In the genomic region with DNA sequence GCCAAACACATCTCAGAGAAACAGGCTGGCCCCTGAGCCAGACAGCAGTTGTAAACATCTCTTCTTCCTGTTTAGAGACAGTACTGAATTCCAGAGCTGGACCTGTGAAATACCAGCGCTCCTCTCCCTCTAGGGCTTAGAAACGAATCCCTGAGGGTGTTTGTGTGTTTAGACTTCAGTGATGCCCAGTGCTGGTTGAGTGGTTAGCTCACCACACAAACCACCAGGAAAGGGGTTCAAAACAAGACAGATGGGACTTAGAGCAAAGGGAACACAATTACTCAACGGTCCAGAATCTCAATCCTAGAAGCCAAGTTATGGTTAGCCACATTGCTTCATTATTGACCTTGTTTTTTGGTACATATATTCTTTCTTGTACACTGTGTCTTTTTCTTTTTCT, we compare ENCODE assay signal across 9 cellular contexts.
DNase-seq lines count a peak whose midpoint lies in the region; ATAC-seq and TF ChIP-seq lines count a peak whose summit lies in the region.
"Had no signal": no experiment of that assay in that cellular context is flagged by ENCODE, and none has a peak within 500 bp of the region (broad histone marks: within the 10 kb centered on the region; RNA-seq: fewer than 3 reads in every experiment).

No MANE protein-coding gene starts in this region.

- WGBS in heart left ventricle, 4 donors, result 27 to 45% (median 31%) methylated on average over 3 of the region's 3 CpGs
- WGBS in mammary epithelial cell (ENCODE audit: low coverage, missing lambda C conversion rate), result 69% methylated on average over 3 of the region's 3 CpGs
- WGBS in H9 (ENCODE audit: extremely low coverage, insufficient read length, low lambda C conversion rate), result no CpG with 5 or more reads among the region's 3 CpGs

- no peak for TF ChIP-seq POLR2A in heart left ventricle (IDR thresholded peaks at IDR 0.05)

- no peaks in the 10 kb centered on the region for H3K36me3 Mint-ChIP-seq in H9 (ENCODE audit: insufficient read depth in 1 of 3, low read depth in 3 of 3)
- H3K36me3 Mint-ChIP-seq: activated naive CD8-positive, alpha-beta T cell had no signal

- dilution Hi-C loops in mammary epithelial cell (cut with HindIII; ENCODE audit: low sequenced_read_pairs), result loop anchor here (5.0 kb wide), 1 partner anchor 57 kb away; no protein-coding TSS in a partner anchor

- no peak overlapping the region for H3K14ac ChIP-seq in H9 (ENCODE audit: insufficient read depth, low read length)

- no peak overlapping the region for H4K91ac ChIP-seq in H9 (ENCODE audit: insufficient read length, low read depth, low read length)

- no peaks in the 10 kb centered on the region for H3K79me1 ChIP-seq in H9 (ENCODE audit: insufficient read depth, low read depth, low read length, poor library complexity, severe bottlenecking)

- no peaks in the 10 kb centered on the region for H3K23me2 ChIP-seq in H9 (ENCODE audit: insufficient read length, low read depth, low read length, poor library complexity, severe bottlenecking)

- peak overlapping the region in 10 of 12 donors; percentile 6 to 66 (median 48) for H3K27ac ChIP-seq in heart left ventricle
- no peak overlapping the region for H3K27ac ChIP-seq in mammary epithelial cell (ENCODE audit: insufficient read depth, low read depth, low read length)
- peak overlapping the region; percentile 38 for H3K27ac ChIP-seq in osteoblast (ENCODE audit: low read depth, low read length)
- H3K27ac ChIP-seq in H9 (ENCODE audit: insufficient read length, low read depth, low read length), result no peak overlapping the region

- no peak overlapping the region for H3K4me3 ChIP-seq in heart left ventricle
- H3K4me3 ChIP-seq in mammary epithelial cell (replicated peaks in 1 of 3; ENCODE audit: insufficient read depth in 1 of 3, low read depth in 2 of 3, low read length in 3 of 3), result no peak overlapping the region
- H3K4me3 ChIP-seq in osteoblast (ENCODE audit: insufficient read depth, low read length), result no peak overlapping the region

- BruUV-seq in mammary epithelial cell (replicated peaks; lab: Mats Ljungman, UMichigan), result no TSS peak

- ATAC-seq in heart left ventricle (no peak), left ventricle myocardium superior (no peak), HG03565 (IDR thresholded peaks at IDR 0.05; ENCODE audit: unreplicated experiment) (peak; percentile 37), left colon (no peak)

- no peak overlapping the region for H2BK15ac ChIP-seq in H9 (ENCODE audit: low read depth, low read length)

- H3K36me3 ChIP-seq in heart left ventricle, result no peaks in the 10 kb centered on the region
- no peaks in the 10 kb centered on the region for H3K36me3 ChIP-seq in mammary epithelial cell (ENCODE audit: insufficient read depth, low read length)
- H3K36me3 ChIP-seq in osteoblast (ENCODE audit: insufficient read depth, low read length), result no peaks in the 10 kb centered on the region

- H3K4me1 ChIP-seq in heart left ventricle (peaks cover 0 to 51% (median 33%) of the 10 kb centered on the region in 12 donors), mammary epithelial cell (ENCODE audit: insufficient read depth, low read length) (peaks cover 33% of the 10 kb centered on the region), osteoblast (ENCODE audit: insufficient read depth, low read length) (peaks cover 75% of the 10 kb centered on the region), H9 (ENCODE audit: insufficient read depth, low read length) (peaks cover 7% of the 10 kb centered on the region; the same call in 1 of the 2 replicates)

- no peak overlapping the region for H3K23ac ChIP-seq in H9 (ENCODE audit: insufficient read length, low read depth, low read length)

- no peak overlapping the region for H3K4me2 ChIP-seq in mammary epithelial cell (ENCODE audit: insufficient read depth, low read depth, low read length)
- H3K4me2 ChIP-seq in osteoblast (ENCODE audit: insufficient read depth, low read length), result peak overlapping the region; percentile 4
- H3K4me2 ChIP-seq in H9 (ENCODE audit: insufficient read depth, insufficient read length, low read length), result no peak overlapping the region

- H2AFZ ChIP-seq in mammary epithelial cell (ENCODE audit: low read depth, low read length) (peak overlapping the region; percentile 12), osteoblast (ENCODE audit: low read length) (no peak overlapping the region), H9 (ENCODE audit: low read length) (no peak overlapping the region)

- H2BK5ac ChIP-seq in H9 (ENCODE audit: insufficient read length, low read length), result no peak overlapping the region

- no peak overlapping the region for H3T11ph ChIP-seq in H9 (ENCODE audit: low read length)

- H3K4ac ChIP-seq in H9 (ENCODE audit: low read depth, low read length), result no peak overlapping the region

- H2BK120ac ChIP-seq in H9 (ENCODE audit: low read depth, low read length, poor library complexity, severe bottlenecking), result no peak overlapping the region

- intact Hi-C loops in heart left ventricle (cut with DNase I) (loop anchor here in 2 of 10 donors (5.0 kb wide), 2 partner anchors 62 to 72 kb away; no protein-coding TSS in a partner anchor), left ventricle myocardium superior (cut with micrococcal nuclease) (no loop called here), mammary epithelial cell (cut with micrococcal nuclease) (no loop called here), left colon (cut with DNase I, micrococcal nuclease) (no loop called here)

- H3K9ac ChIP-seq in mammary epithelial cell (ENCODE audit: insufficient read depth, low read length) (no peak overlapping the region), H9 (ENCODE audit: extremely low read depth, insufficient read length, low read length) (no peak overlapping the region)

- DNase-seq in heart left ventricle (no peak), left ventricle myocardium superior (no peak), mammary epithelial cell (no peak), osteoblast (ENCODE audit: insufficient read length, low spot score, missing footprints) (peak; percentile 60), left colon (no peak), H9 (no peak), RPMI8226 (no peak)

- no peak overlapping the region for H4K5ac ChIP-seq in H9 (ENCODE audit: insufficient read length, low read depth, low read length)

- H3K27ac Mint-ChIP-seq in H9, result no peak overlapping the region; a peak in 1 of 7 replicates

- H3K18ac ChIP-seq in H9 (ENCODE audit: insufficient read length, low read depth, low read length), result no peak overlapping the region

- no peaks in the 10 kb centered on the region for H3K27me3 Mint-ChIP-seq in H9 (ENCODE audit: low read depth)
- H3K27me3 Mint-ChIP-seq: activated naive CD8-positive, alpha-beta T cell had no signal

- H3K9me3 ChIP-seq in heart left ventricle (no peaks in the 10 kb centered on the region), mammary epithelial cell (replicated peaks; ENCODE audit: insufficient read depth, low read length) (no peaks in the 10 kb centered on the region), osteoblast (ENCODE audit: low read depth, low read length) (no peaks in the 10 kb centered on the region), H9 (ENCODE audit: control insufficient read depth, low read depth, low read length) (no peaks in the 10 kb centered on the region)

- no peak overlapping the region for H2AK5ac ChIP-seq in H9 (ENCODE audit: insufficient read length, low read length)

- H3K9me3 Mint-ChIP-seq in H9, result no peaks in the 10 kb centered on the region

- TF ChIP-seq CTCF in heart left ventricle (IDR thresholded peaks at IDR 0.05), result no peak
- TF ChIP-seq CTCF in mammary epithelial cell (conservative IDR thresholded peaks at IDR 0.05 in 1 of 2, IDR thresholded peaks at IDR 0.05 in 1 of 2; ENCODE audit: extremely low read depth in 1 of 2, insufficient read depth in 1 of 2, low read depth in 1 of 2, low read length in 2 of 2), result no peak
- TF ChIP-seq CTCF in osteoblast (IDR thresholded peaks at IDR 0.05; ENCODE audit: extremely low read depth, low read depth, low read length), result no peak
- no peak for TF ChIP-seq CTCF in H9 (conservative IDR thresholded peaks at IDR 0.05)

- no peak overlapping the region for H2BK12ac ChIP-seq in H9 (ENCODE audit: insufficient read length, low read depth, low read length)

- H2BK20ac ChIP-seq in H9 (ENCODE audit: low read depth, low read length, poor library complexity, severe bottlenecking), result no peak overlapping the region

- CTCF ChIA-PET in mammary epithelial cell (lab: Charles Lee; ENCODE audit: low non-redundant PET), result no interaction called here

- H4K20me1 ChIP-seq in mammary epithelial cell (ENCODE audit: insufficient read depth, low read length), result no peaks in the 10 kb centered on the region
- H4K20me1 ChIP-seq in osteoblast (ENCODE audit: insufficient read depth, low read length), result no peaks in the 10 kb centered on the region
- H4K20me1 ChIP-seq in H9 (ENCODE audit: control insufficient read depth, insufficient read depth, insufficient read length), result no peaks in the 10 kb centered on the region

- H3K27me3 ChIP-seq in heart left ventricle, result no peaks in the 10 kb centered on the region
- H3K27me3 ChIP-seq in mammary epithelial cell (ENCODE audit: insufficient read depth, low read length), result no peaks in the 10 kb centered on the region
- H3K27me3 ChIP-seq in osteoblast (ENCODE audit: insufficient read depth, low read length), result no peaks in the 10 kb centered on the region
- H3K27me3 ChIP-seq in H9 (ENCODE audit: insufficient read depth, low read length), result no peaks in the 10 kb centered on the region

- H3K4me3 Mint-ChIP-seq in H9, result no peak overlapping the region

- H3K4me1 Mint-ChIP-seq in H9, result peaks cover 40 to 46% of the 10 kb centered on the region in 2 experiments

- no peak overlapping the region for H4K8ac ChIP-seq in H9 (replicated peaks; ENCODE audit: insufficient read length, low read depth, low read length)

- H3K79me2 ChIP-seq in mammary epithelial cell (ENCODE audit: insufficient read depth, low read length) (no peaks in the 10 kb centered on the region), osteoblast (ENCODE audit: insufficient read depth, low read length) (no peaks in the 10 kb centered on the region), H9 (ENCODE audit: insufficient read depth, low read length) (no peaks in the 10 kb centered on the region)

- in situ Hi-C loops in mammary epithelial cell (cut with MboI; ENCODE audit: low sequenced_read_pairs in 2 of 2), result no loop called here

- H3K56ac ChIP-seq in H9 (ENCODE audit: insufficient read length, low read depth, low read length), result no peak overlapping the region

Comparison
In these comparisons a context has a peak if more than half of its experiments do, and no peak if none do; other contexts are left out.
1. H3K27ac ChIP-seq: peak in heart left ventricle (10 of 12) and osteoblast (single experiment); none in mammary epithelial cell (single experiment) and H9 (single experiment).